ENCODE assay signal across 8 cellular contexts in genomic region chr3:170751083-170751893, GRCh38.
DNase-seq lines count a peak whose midpoint lies in the region; ATAC-seq and TF ChIP-seq lines count a peak whose summit lies in the region.

No MANE protein-coding gene starts in this region.

- DNase-seq in HK-2 (ENCODE audit: unreplicated experiment) = peak; percentile 55
- peak; percentile 40 for DNase-seq in amniotic stem cell (lab: John Stamatoyannopoulos, UW)
- DNase-seq in right atrium auricular region (ENCODE audit: low spot score) = peak; percentile 72
- peak; percentile 43 to 76 for DNase-seq in thyroid gland
- DNase-seq in SKM-1 (lab: John Stamatoyannopoulos, UW; ENCODE audit: unreplicated experiment) = no peak
- no peak for DNase-seq in progenitor cell of endocrine pancreas (ENCODE audit: low spot score, unreplicated experiment)
- no peak for DNase-seq in T-helper 1 cell

- TF ChIP-seq CTCF in right atrium auricular region (IDR thresholded peaks at IDR 0.05) (no peak), thyroid gland (IDR thresholded peaks at IDR 0.05) (no peak), progenitor cell of endocrine pancreas (IDR thresholded peaks at IDR 0.05; ENCODE audit: unreplicated experiment) (no peak)

- WGBS in thyroid gland, 2 donors = 45 to 52% methylated on average over 2 of the region's 2 CpGs

- H3K4me1 ChIP-seq in right atrium auricular region (peaks cover 0 to 11% of the 10 kb centered on the region in 2 donors), thyroid gland (peaks cover 8 to 19% of the 10 kb centered on the region in 2 donors)

- H3K4me1 Mint-ChIP-seq in progenitor cell of endocrine pancreas (ENCODE audit: low read depth) = peaks cover 2% of the 10 kb centered on the region

- no peak for TF ChIP-seq POLR2A in thyroid gland (IDR thresholded peaks at IDR 0.05)

- no peaks in the 10 kb centered on the region for H3K36me3 Mint-ChIP-seq in progenitor cell of endocrine pancreas (ENCODE audit: insufficient read depth)

- H3K27ac ChIP-seq in right atrium auricular region (peak overlapping the region in 1 of 2 donors; percentile 9), thyroid gland (peak overlapping the region in 2 of 3 donors; percentile 8 to 31)

- H3K4me3 Mint-ChIP-seq in progenitor cell of endocrine pancreas (ENCODE audit: low read depth) = no peak overlapping the region

- no peak overlapping the region for H3K4me3 ChIP-seq in right atrium auricular region
- H3K4me3 ChIP-seq in thyroid gland (replicated peaks in 1 of 3) = no peak overlapping the region

- H3K27me3 ChIP-seq in right atrium auricular region = no peaks in the 10 kb centered on the region
- no peaks in the 10 kb centered on the region for H3K27me3 ChIP-seq in thyroid gland

- H3K36me3 ChIP-seq in right atrium auricular region (no peaks in the 10 kb centered on the region), thyroid gland (no peaks in the 10 kb centered on the region)

- H3K27me3 Mint-ChIP-seq in progenitor cell of endocrine pancreas = no peaks in the 10 kb centered on the region

- intact Hi-C loops in thyroid gland (cut with DNase I) = no loop called here

- H3K9me3 ChIP-seq in right atrium auricular region (no peaks in the 10 kb centered on the region), thyroid gland (no peaks in the 10 kb centered on the region)

- H3K9me3 Mint-ChIP-seq in progenitor cell of endocrine pancreas (ENCODE audit: low read depth) = peaks cover 4% of the 10 kb centered on the region

- ATAC-seq in GM18868 (IDR thresholded peaks at IDR 0.05; ENCODE audit: unreplicated experiment) = no peak

- H3K27ac Mint-ChIP-seq in progenitor cell of endocrine pancreas = no peak overlapping the region

Comparison
In these comparisons a context has a peak if more than half of its experiments do, and no peak if none do; other contexts are left out.
1. DNase-seq: peak in HK-2 (single experiment), amniotic stem cell (single experiment), right atrium auricular region (single experiment) and thyroid gland (2 of 2); none in SKM-1 (single experiment), progenitor cell of endocrine pancreas (single experiment) and T-helper 1 cell (0 of 5).